ENCODE assay signal across 8 cellular contexts in genomic region chr15:52568569-52569243, GRCh38. TPM values are rescaled to one million over a fixed set of nuclear protein-coding genes. Genes with fewer than 3 reads are reported as not detected.
DNase-seq lines count a peak whose midpoint lies in the region; ATAC-seq and TF ChIP-seq lines count a peak whose summit lies in the region.

Gene ARPP19, minus strand, starts transcription at chr15:52569030. Its CDS starts 138 bp downstream, at chr15:52568892.

- H3K9ac ChIP-seq in SU-DHL-6 (ENCODE audit: low read length) (peak within 1 kb of the TSS; percentile 94), parathyroid adenoma (peak within 1 kb of the TSS; percentile 91)

- peaks cover 30% of the 10 kb centered on the region for H3K4me1 Mint-ChIP-seq in activated naive CD8-positive, alpha-beta T cell treated with anti-CD3 and anti-CD28 coated beads, Interleukin-2, amount 10 ng/mL, durations not matched to agents 7 days and 5 days

- H3K79me2 ChIP-seq in SU-DHL-6 (ENCODE audit: insufficient read depth, low read length) (peaks cover 49% of the 10 kb centered on the region), parathyroid adenoma (peaks cover 13% of the 10 kb centered on the region)

- peak within 1 kb of the TSS; percentile 80 for H3K27ac ChIP-seq in SU-DHL-6 (ENCODE audit: low read depth, low read length)
- peak within 1 kb of the TSS; percentile 89 for H3K27ac ChIP-seq in parathyroid adenoma
- H3K27ac ChIP-seq in tibial nerve: peak within 1 kb of the TSS; percentile 91 to 99 (median 93)

- H3K36me3 ChIP-seq in SU-DHL-6 (ENCODE audit: low read length) (no peaks in the 10 kb centered on the region), parathyroid adenoma (ENCODE audit: control insufficient read depth, insufficient read depth, low read length) (no peaks in the 10 kb centered on the region), tibial nerve (no peaks in the 10 kb centered on the region)

- intact Hi-C loops in Right ventricle myocardium inferior (cut with DNase I): loop anchor here (5.0 kb wide), 3 partner anchors 41 to 311 kb away; partner anchors contain the start of genes ATOSA and MYO5A

- no peaks in the 10 kb centered on the region for H3K9me3 Mint-ChIP-seq in activated naive CD8-positive, alpha-beta T cell treated with anti-CD3 and anti-CD28 coated beads, Interleukin-2, amount 10 ng/mL, durations not matched to agents 7 days and 5 days

- peaks cover 12% of the 10 kb centered on the region for H3K36me3 Mint-ChIP-seq in activated naive CD8-positive, alpha-beta T cell treated with anti-CD3 and anti-CD28 coated beads, Interleukin-2, amount 10 ng/mL, durations not matched to agents 7 days and 5 days

- H3K4me3 Mint-ChIP-seq in activated naive CD8-positive, alpha-beta T cell treated with anti-CD3 and anti-CD28 coated beads, Interleukin-2, amount 10 ng/mL, durations not matched to agents 7 days and 5 days: peak within 1 kb of the TSS; percentile 97

- H3K27me3 Mint-ChIP-seq in activated naive CD8-positive, alpha-beta T cell treated with anti-CD3 and anti-CD28 coated beads, Interleukin-2, amount 10 ng/mL, durations not matched to agents 7 days and 5 days: no peaks in the 10 kb centered on the region

- H3K27me3 ChIP-seq in SU-DHL-6 (ENCODE audit: low read length) (no peaks in the 10 kb centered on the region), parathyroid adenoma (ENCODE audit: control insufficient read depth, insufficient read depth, low read length) (no peaks in the 10 kb centered on the region), tibial nerve (no peaks in the 10 kb centered on the region)

- TF ChIP-seq CTCF in GM12864 (IDR thresholded peaks at IDR 0.05; ENCODE audit: low read depth, low read length, missing control alignments) (no peak), SU-DHL-6 (IDR thresholded peaks at IDR 0.05; ENCODE audit: insufficient read depth, low read length, poor library complexity, severe bottlenecking) (no peak), parathyroid adenoma (IDR thresholded peaks at IDR 0.05) (no peak), tibial nerve (IDR thresholded peaks at IDR 0.05) (peak in 4 of 5 experiments; percentile 2 to 62 (median 22))

- H3K27ac Mint-ChIP-seq in activated naive CD8-positive, alpha-beta T cell treated with anti-CD3 and anti-CD28 coated beads, Interleukin-2, amount 10 ng/mL, durations not matched to agents 7 days and 5 days: peak within 1 kb of the TSS; percentile 99

- 0% methylated on average over 55 to 66 of the region's 75 CpGs for WGBS in tibial nerve, 2 donors

- H3K4me3 ChIP-seq in GM12864 (ENCODE audit: low read depth, low read length) (peak within 1 kb of the TSS; percentile 64), SU-DHL-6 (ENCODE audit: insufficient read depth, low read length, poor library complexity, severe bottlenecking) (peak within 1 kb of the TSS; percentile 95), parathyroid adenoma (ENCODE audit: low read depth, low read length) (peak within 1 kb of the TSS; percentile 92), tibial nerve (peak within 1 kb of the TSS; percentile 66 to 97 (median 84))

- peak; percentile 64 for ATAC-seq in HG02623 (IDR thresholded peaks at IDR 0.05; ENCODE audit: unreplicated experiment)
- peak; percentile 80 for ATAC-seq in activated naive CD8-positive, alpha-beta T cell treated with anti-CD3 and anti-CD28 coated beads, Interleukin-2, amount 10 ng/mL, durations not matched to agents 7 days and 5 days (ENCODE audit: low read depth)
- ATAC-seq in Right ventricle myocardium inferior: peak; percentile 93

- no peaks in the 10 kb centered on the region for H3K9me3 ChIP-seq in SU-DHL-6 (ENCODE audit: insufficient read depth, low read length)
- H3K9me3 ChIP-seq in parathyroid adenoma (ENCODE audit: control insufficient read depth, low read length): no peaks in the 10 kb centered on the region
- H3K9me3 ChIP-seq in tibial nerve: no peaks in the 10 kb centered on the region

- POLR2A ChIA-PET in activated naive CD8-positive, alpha-beta T cell treated with anti-CD3 and anti-CD28 coated beads, Interleukin-2, amount 10 ng/mL, durations not matched to agents 7 days and 5 days (lab: Charles Lee): interaction anchor here (0.5 to 1.1 kb wide), 4 partner anchors 14 to 314 kb away, joined by 3 to 4 read pairs (median 4); partner anchors contain the start of gene MYO5A

- H3F3A ChIP-seq in SU-DHL-6 (ENCODE audit: insufficient read depth): peaks cover 21% of the 10 kb centered on the region

- H2AFZ ChIP-seq in SU-DHL-6 (ENCODE audit: low read depth, low read length, severe bottlenecking): peak within 1 kb of the TSS; percentile 96
- H2AFZ ChIP-seq in parathyroid adenoma: peak within 1 kb of the TSS; percentile 71

- peak; percentile 42 to 90 for TF ChIP-seq EP300 in tibial nerve (IDR thresholded peaks at IDR 0.05)

- H3K4me1 ChIP-seq in parathyroid adenoma (peaks cover 4% of the 10 kb centered on the region), tibial nerve (peaks cover 0 to 46% (median 34%) of the 10 kb centered on the region in 4 donors)

- peaks cover 9% of the 10 kb centered on the region; the same call in 1 of the 2 replicates for H4K20me1 ChIP-seq in SU-DHL-6 (ENCODE audit: low read depth, low read length)

- peak; percentile 73 to 84 for TF ChIP-seq POLR2A in tibial nerve (IDR thresholded peaks at IDR 0.05)

- no peaks in the 10 kb centered on the region for H3K9me2 ChIP-seq in SU-DHL-6 (replicated peaks; ENCODE audit: insufficient read depth, low read length)

- DNase-seq in GM12864 (ENCODE audit: low read depth) (peak; percentile 81), NCI-H1092 treated with DMSO at 0.1 percent for 48 hours (lab: John Stamatoyannopoulos, UW) (peak; percentile 91), Right ventricle myocardium inferior (ENCODE audit: missing footprints) (peak; percentile 93), tibial nerve (ENCODE audit: low spot score in 2 of 2) (peak; percentile 72 to 80)
- peak; percentile 84 for DNase-seq in activated naive CD8-positive, alpha-beta T cell treated with anti-CD3 and anti-CD28 coated beads, Interleukin-2, amount 10 ng/mL, durations not matched to agents 7 days and 5 days

- H3K4me2 ChIP-seq in SU-DHL-6 (ENCODE audit: low read depth, low read length, poor library complexity, severe bottlenecking) (peak within 1 kb of the TSS; percentile 94), parathyroid adenoma (ENCODE audit: low read length) (peak within 1 kb of the TSS; percentile 95)

RNA-seq across cellular contexts. Expression of gene ARPP19, which starts in this region (rescaled TPM):
- 100 to 1,000 TPM; 155 to 172 TPM for total RNA-seq in activated naive CD8-positive, alpha-beta T cell treated with anti-CD3 and anti-CD28 coated beads, Interleukin-2, amount 10 ng/mL, durations not matched to agents 7 days and 5 days
- 155 TPM for total RNA-seq in Right ventricle myocardium inferior
- total RNA-seq in tibial nerve: 100 to 1,000 TPM in 3 of 4 donors, 10 to 100 TPM in 1; 84.9 to 123 (median 110) TPM

Comparison
In these comparisons a context has a peak if more than half of its experiments do, and no peak if none do; other contexts are left out.
1. Peak in every context shown above with its lines: DNase-seq, ATAC-seq, H3K4me3 ChIP-seq and H3K27ac ChIP-seq.
2. CTCF ChIP-seq: peak in tibial nerve (4 of 5); none in GM12864 (single experiment), SU-DHL-6 (single experiment) and parathyroid adenoma (single experiment).